ENCODE assay signal across 1 cellular context in genomic region chr20:45406260-45407066, GRCh38.
TF ChIP-seq lines count a peak whose summit lies in the region.

No MANE protein-coding gene starts in this region.

TF ChIP-seq in HepG2, 621 proteins besides CTCF, POLR2A, EP300 and RAD21 (continued from another document and continues in another):
- TF ChIP-seq CERS6 (CRISPR knock-in tag; IDR thresholded peaks at IDR 0.05), result no peak
- 0 out of 2 replicates have a peak, but pooled peaks have one; percentile 44 for TF ChIP-seq ZNF703 (CRISPR knock-in tag; IDR thresholded peaks at IDR 0.05; ENCODE audit: borderline replicate concordance)
- peak; percentile 85 for TF ChIP-seq ATF7-NPFF (CRISPR knock-in tag; IDR thresholded peaks at IDR 0.05; ENCODE audit: low read depth)
- TF ChIP-seq NONO (IDR thresholded peaks at IDR 0.05), result no peak
- TF ChIP-seq NONO (CRISPR knock-in tag; conservative IDR thresholded peaks at IDR 0.05), result peak; percentile 78; the same call in 1 of the 2 replicates
- TF ChIP-seq, protein P1, sequence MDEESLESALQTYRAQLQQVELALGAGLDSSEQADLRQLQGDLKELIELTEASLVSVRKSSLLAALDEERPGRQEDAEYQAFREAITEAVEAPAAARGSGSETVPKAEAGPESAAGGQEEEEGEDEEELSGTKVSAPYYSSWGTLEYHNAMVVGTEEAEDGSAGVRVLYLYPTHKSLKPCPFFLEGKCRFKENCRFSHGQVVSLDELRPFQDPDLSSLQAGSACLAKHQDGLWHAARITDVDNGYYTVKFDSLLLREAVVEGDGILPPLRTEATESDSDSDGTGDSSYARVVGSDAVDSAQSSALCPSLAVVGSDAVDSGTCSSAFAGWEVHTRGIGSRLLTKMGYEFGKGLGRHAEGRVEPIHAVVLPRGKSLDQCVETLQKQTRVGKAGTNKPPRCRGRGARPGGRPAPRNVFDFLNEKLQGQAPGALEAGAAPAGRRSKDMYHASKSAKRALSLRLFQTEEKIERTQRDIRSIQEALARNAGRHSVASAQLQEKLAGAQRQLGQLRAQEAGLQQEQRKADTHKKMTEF (CRISPR knock-in tag; IDR thresholded peaks at IDR 0.05), result peak; percentile 85; the same call in 1 of the 2 replicates
- TF ChIP-seq ZNF672 (CRISPR knock-in tag; IDR thresholded peaks at IDR 0.05), result 0 out of 2 replicates have a peak, but pooled peaks have one; percentile 44
- TF ChIP-seq, protein P2, sequence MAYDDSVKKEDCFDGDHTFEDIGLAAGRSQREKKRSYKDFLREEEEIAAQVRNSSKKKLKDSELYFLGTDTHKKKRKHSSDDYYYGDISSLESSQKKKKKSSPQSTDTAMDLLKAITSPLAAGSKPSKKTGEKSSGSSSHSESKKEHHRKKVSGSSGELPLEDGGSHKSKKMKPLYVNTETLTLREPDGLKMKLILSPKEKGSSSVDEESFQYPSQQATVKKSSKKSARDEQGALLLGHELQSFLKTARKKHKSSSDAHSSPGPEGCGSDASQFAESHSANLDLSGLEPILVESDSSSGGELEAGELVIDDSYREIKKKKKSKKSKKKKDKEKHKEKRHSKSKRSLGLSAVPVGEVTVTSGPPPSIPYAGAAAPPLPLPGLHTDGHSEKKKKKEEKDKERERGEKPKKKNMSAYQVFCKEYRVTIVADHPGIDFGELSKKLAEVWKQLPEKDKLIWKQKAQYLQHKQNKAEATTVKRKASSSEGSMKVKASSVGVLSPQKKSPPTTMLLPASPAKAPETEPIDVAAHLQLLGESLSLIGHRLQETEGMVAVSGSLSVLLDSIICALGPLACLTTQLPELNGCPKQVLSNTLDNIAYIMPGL (CRISPR knock-in tag; IDR thresholded peaks at IDR 0.05; ENCODE audit: borderline replicate concordance in 1 of 2, low read depth in 1 of 2), result peak in 1 of 2 experiments; percentile 68; a peak in 3 of 4 replicates
- 0 out of 2 replicates have a peak, but pooled peaks have one; percentile 51 for TF ChIP-seq E2F2 (CRISPR knock-in tag; IDR thresholded peaks at IDR 0.05; ENCODE audit: borderline replicate concordance)
- peak; percentile 87 for TF ChIP-seq ZNF687 (CRISPR knock-in tag; IDR thresholded peaks at IDR 0.05)
- peak; percentile 67; the same call in 1 of the 2 replicates for TF ChIP-seq TARDBP (CRISPR knock-in tag; IDR thresholded peaks at IDR 0.05)
- TF ChIP-seq ZMAT3 (CRISPR knock-in tag; conservative IDR thresholded peaks at IDR 0.05), result peak; percentile 70; the same call in 1 of the 2 replicates
- no peak for TF ChIP-seq RBM39 (IDR thresholded peaks at IDR 0.05; ENCODE audit: low read depth, low read length, poor library complexity, severe bottlenecking)
- TF ChIP-seq, protein P3, sequence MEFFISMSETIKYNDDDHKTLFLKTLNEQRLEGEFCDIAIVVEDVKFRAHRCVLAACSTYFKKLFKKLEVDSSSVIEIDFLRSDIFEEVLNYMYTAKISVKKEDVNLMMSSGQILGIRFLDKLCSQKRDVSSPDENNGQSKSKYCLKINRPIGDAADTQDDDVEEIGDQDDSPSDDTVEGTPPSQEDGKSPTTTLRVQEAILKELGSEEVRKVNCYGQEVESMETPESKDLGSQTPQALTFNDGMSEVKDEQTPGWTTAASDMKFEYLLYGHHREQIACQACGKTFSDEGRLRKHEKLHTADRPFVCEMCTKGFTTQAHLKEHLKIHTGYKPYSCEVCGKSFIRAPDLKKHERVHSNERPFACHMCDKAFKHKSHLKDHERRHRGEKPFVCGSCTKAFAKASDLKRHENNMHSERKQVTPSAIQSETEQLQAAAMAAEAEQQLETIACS (CRISPR knock-in tag; IDR thresholded peaks at IDR 0.05), result 0 out of 2 replicates have a peak, but pooled peaks have one; percentile 21
- no peak; the same call in 1 of the 2 replicates for TF ChIP-seq GATA4 (IDR thresholded peaks at IDR 0.05; ENCODE audit: borderline replicate concordance, low read depth)
- TF ChIP-seq PHF8 (CRISPR knock-in tag; IDR thresholded peaks at IDR 0.05), result peak; percentile 63
- TF ChIP-seq ZNF501 (CRISPR knock-in tag; IDR thresholded peaks at IDR 0.05), result 0 out of 2 replicates have a peak, but pooled peaks have one; percentile 15
- TF ChIP-seq MAZ (IDR thresholded peaks at IDR 0.05; ENCODE audit: borderline replicate concordance, low read depth, low read length), result no peak; the same call in 1 of the 2 replicates
- peak; percentile 72 for TF ChIP-seq MAZ (CRISPR knock-in tag; IDR thresholded peaks at IDR 0.05; ENCODE audit: low read depth)
- TF ChIP-seq ZNF414 (CRISPR knock-in tag; IDR thresholded peaks at IDR 0.05), result peak; percentile 47; the same call in 1 of the 2 replicates
- TF ChIP-seq ZSCAN29 (CRISPR knock-in tag; conservative IDR thresholded peaks at IDR 0.05), result no peak
- 0 out of 2 replicates have a peak, but pooled peaks have one; percentile 10 for TF ChIP-seq ZNF567 (CRISPR knock-in tag; IDR thresholded peaks at IDR 0.05; ENCODE audit: borderline replicate concordance)
- TF ChIP-seq ZBTB7A (CRISPR knock-in tag; IDR thresholded peaks at IDR 0.05), result 0 out of 2 replicates have a peak, but pooled peaks have one; percentile 16
- TF ChIP-seq ZNF891 (CRISPR knock-in tag; IDR thresholded peaks at IDR 0.05), result peak; percentile 64
- peak; percentile 69; the same call in 1 of the 2 replicates for TF ChIP-seq ZC3H13 (CRISPR knock-in tag; IDR thresholded peaks at IDR 0.05)
- peak; percentile 60; the same call in 1 of the 2 replicates for TF ChIP-seq ZNF547 (CRISPR knock-in tag; IDR thresholded peaks at IDR 0.05)
- peak in 1 of 2 experiments; percentile 50; a peak in 1 of 4 replicates for TF ChIP-seq KLF16 (CRISPR knock-in tag; IDR thresholded peaks at IDR 0.05)
- TF ChIP-seq GLI4 (CRISPR knock-in tag; IDR thresholded peaks at IDR 0.05; ENCODE audit: borderline replicate concordance), result peak; percentile 22; the same call in 1 of the 2 replicates
- TF ChIP-seq, protein P4, sequence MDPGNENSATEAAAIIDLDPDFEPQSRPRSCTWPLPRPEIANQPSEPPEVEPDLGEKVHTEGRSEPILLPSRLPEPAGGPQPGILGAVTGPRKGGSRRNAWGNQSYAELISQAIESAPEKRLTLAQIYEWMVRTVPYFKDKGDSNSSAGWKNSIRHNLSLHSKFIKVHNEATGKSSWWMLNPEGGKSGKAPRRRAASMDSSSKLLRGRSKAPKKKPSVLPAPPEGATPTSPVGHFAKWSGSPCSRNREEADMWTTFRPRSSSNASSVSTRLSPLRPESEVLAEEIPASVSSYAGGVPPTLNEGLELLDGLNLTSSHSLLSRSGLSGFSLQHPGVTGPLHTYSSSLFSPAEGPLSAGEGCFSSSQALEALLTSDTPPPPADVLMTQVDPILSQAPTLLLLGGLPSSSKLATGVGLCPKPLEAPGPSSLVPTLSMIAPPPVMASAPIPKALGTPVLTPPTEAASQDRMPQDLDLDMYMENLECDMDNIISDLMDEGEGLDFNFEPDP (CRISPR knock-in tag; conservative IDR thresholded peaks at IDR 0.05), result 0 out of 2 replicates have a peak, but pooled peaks have one; percentile 82
- no peak for TF ChIP-seq ZNF710 (CRISPR knock-in tag; IDR thresholded peaks at IDR 0.05; ENCODE audit: borderline replicate concordance)
- peak; percentile 20 for TF ChIP-seq ZNF776 (CRISPR knock-in tag; IDR thresholded peaks at IDR 0.05)
- peak; percentile 53 for TF ChIP-seq MEIS2 (CRISPR knock-in tag; IDR thresholded peaks at IDR 0.05)
- TF ChIP-seq LCORL (IDR thresholded peaks at IDR 0.05), result no peak
- TF ChIP-seq LCORL (CRISPR knock-in tag; IDR thresholded peaks at IDR 0.05), result peak; percentile 55; the same call in 1 of the 2 replicates
- peak; percentile 73 for TF ChIP-seq ZNF441 (CRISPR knock-in tag; IDR thresholded peaks at IDR 0.05; ENCODE audit: borderline replicate concordance)
- TF ChIP-seq TGIF2 (CRISPR knock-in tag; IDR thresholded peaks at IDR 0.05), result peak; percentile 24; the same call in 1 of the 2 replicates
- TF ChIP-seq ZNF670 (CRISPR knock-in tag; IDR thresholded peaks at IDR 0.05; ENCODE audit: borderline replicate concordance), result 0 out of 2 replicates have a peak, but pooled peaks have one; percentile 5
- 0 out of 2 replicates have a peak, but pooled peaks have one; percentile 32 for TF ChIP-seq YEATS4 (CRISPR knock-in tag; IDR thresholded peaks at IDR 0.05; ENCODE audit: borderline replicate concordance)
- peak; percentile 29; the same call in 1 of the 2 replicates for TF ChIP-seq DZIP1 (CRISPR knock-in tag; IDR thresholded peaks at IDR 0.05)
- peak; percentile 54; the same call in 1 of the 2 replicates for TF ChIP-seq KDM2A (CRISPR knock-in tag; IDR thresholded peaks at IDR 0.05; ENCODE audit: borderline replicate concordance, low read depth)
- TF ChIP-seq MXD4 (CRISPR knock-in tag; IDR thresholded peaks at IDR 0.05), result peak; percentile 36; the same call in 1 of the 2 replicates
- TF ChIP-seq MYNN (CRISPR knock-in tag; IDR thresholded peaks at IDR 0.05; ENCODE audit: low read depth), result no peak
- no peak for TF ChIP-seq KDM1A (CRISPR knock-in tag; IDR thresholded peaks at IDR 0.05)
- TF ChIP-seq FOXO1 (CRISPR knock-in tag; IDR thresholded peaks at IDR 0.05), result no peak; the same call in 1 of the 2 replicates
- TF ChIP-seq ZNF367 (CRISPR knock-in tag; IDR thresholded peaks at IDR 0.05; ENCODE audit: borderline replicate concordance), result no peak
